In genomic region chr18:28903366-28903765, GRCh38 we compare ENCODE assay signal across 16 cellular contexts.
"Had no signal": no experiment of that assay in that cellular context is flagged by ENCODE, and none has a peak within 500 bp of the region (broad histone marks: within the 10 kb centered on the region; RNA-seq: fewer than 3 reads in every experiment).

No MANE protein-coding gene starts in this region.

- H3K4me3 Mint-ChIP-seq: activated naive CD4-positive, alpha-beta T cell treated with anti-CD3 and anti-CD28 coated beads, Interleukin-2, amount 50 U/mL, for 24 hours; dendritic cell treated with granulocyte-macrophage colony-stimulating factor and Interleukin-4, amounts not matched to agents 40 ng/mL and 50 ng/mL, for 4 days; naive thymus-derived CD8-positive, alpha-beta T cell; stimulated activated memory B cell treated with anti-CD40 and anti-IgM and Interleukin-4, amounts not matched to agents 10 μg/mL and 1 μg/mL and 100 μg/mL, for 72 hours; T-helper 2 cell treated with Interferon-gamma antibody and Interleukin-4, amounts not matched to agents 5 μg/mL and 100 μg/mL, for 36 hours had no signal

- H3K27ac ChIP-seq: cardiac muscle cell, foreskin keratinocyte, neutrophil, tibial nerve had no signal

- H3K36me3 Mint-ChIP-seq: activated naive CD4-positive, alpha-beta T cell treated with anti-CD3 and anti-CD28 coated beads, Interleukin-2, amount 50 U/mL, for 24 hours; naive thymus-derived CD8-positive, alpha-beta T cell; stimulated activated memory B cell treated with anti-CD40 and anti-IgM and Interleukin-4, amounts not matched to agents 10 μg/mL and 1 μg/mL and 100 μg/mL, for 72 hours had no signal

- DNase-seq: activated T-cell treated with anti-CD3 and anti-CD28 coated beads, Interleukin-2, amount 50 U/mL, for 1 hour; head of caudate nucleus; mammary epithelial cell; mucosa of descending colon; naive thymus-derived CD8-positive, alpha-beta T cell; right cardiac atrium; small intestine had no signal

- H3K27ac Mint-ChIP-seq: activated naive CD4-positive, alpha-beta T cell treated with anti-CD3 and anti-CD28 coated beads, Interleukin-2, amount 50 U/mL, for 24 hours; dendritic cell treated with granulocyte-macrophage colony-stimulating factor and Interleukin-4, amounts not matched to agents 40 ng/mL and 50 ng/mL, for 4 days; naive thymus-derived CD8-positive, alpha-beta T cell; stimulated activated memory B cell treated with anti-CD40 and anti-IgM and Interleukin-4, amounts not matched to agents 10 μg/mL and 1 μg/mL and 100 μg/mL, for 72 hours; T-helper 2 cell treated with Interferon-gamma antibody and Interleukin-4, amounts not matched to agents 5 μg/mL and 100 μg/mL, for 36 hours had no signal

- H3K36me3 ChIP-seq: cardiac muscle cell, neutrophil, tibial nerve had no signal

- H3K4me3 ChIP-seq: cardiac muscle cell, mucosa of descending colon, tibial nerve had no signal

- H3K27me3 ChIP-seq: cardiac muscle cell, foreskin keratinocyte, neutrophil, tibial nerve had no signal

- H3K27me3 Mint-ChIP-seq: activated naive CD4-positive, alpha-beta T cell treated with anti-CD3 and anti-CD28 coated beads, Interleukin-2, amount 50 U/mL, for 24 hours; dendritic cell treated with granulocyte-macrophage colony-stimulating factor and Interleukin-4, amounts not matched to agents 40 ng/mL and 50 ng/mL, for 4 days; naive thymus-derived CD8-positive, alpha-beta T cell; stimulated activated memory B cell treated with anti-CD40 and anti-IgM and Interleukin-4, amounts not matched to agents 10 μg/mL and 1 μg/mL and 100 μg/mL, for 72 hours had no signal

- H3K9me3 ChIP-seq: neutrophil, tibial nerve had no signal

- H3K4me1 ChIP-seq: tibial nerve had no signal

- ATAC-seq: activated CD4-positive, CD25-positive, alpha-beta regulatory T cell treated with anti-CD3 and anti-CD28 coated beads, Interleukin-2, amount 50 U/mL, for 24 hours; foreskin keratinocyte; mucosa of descending colon; naive thymus-derived CD8-positive, alpha-beta T cell; right cardiac atrium; stimulated activated memory B cell treated with anti-CD40 and anti-IgM and Interleukin-4, amounts not matched to agents 10 μg/mL and 1 μg/mL and 100 μg/mL, for 72 hours had no signal

- H3K4me1 Mint-ChIP-seq: activated naive CD4-positive, alpha-beta T cell treated with anti-CD3 and anti-CD28 coated beads, Interleukin-2, amount 50 U/mL, for 24 hours; naive thymus-derived CD8-positive, alpha-beta T cell; stimulated activated memory B cell treated with anti-CD40 and anti-IgM and Interleukin-4, amounts not matched to agents 10 μg/mL and 1 μg/mL and 100 μg/mL, for 72 hours had no signal
